In the genomic region with DNA sequence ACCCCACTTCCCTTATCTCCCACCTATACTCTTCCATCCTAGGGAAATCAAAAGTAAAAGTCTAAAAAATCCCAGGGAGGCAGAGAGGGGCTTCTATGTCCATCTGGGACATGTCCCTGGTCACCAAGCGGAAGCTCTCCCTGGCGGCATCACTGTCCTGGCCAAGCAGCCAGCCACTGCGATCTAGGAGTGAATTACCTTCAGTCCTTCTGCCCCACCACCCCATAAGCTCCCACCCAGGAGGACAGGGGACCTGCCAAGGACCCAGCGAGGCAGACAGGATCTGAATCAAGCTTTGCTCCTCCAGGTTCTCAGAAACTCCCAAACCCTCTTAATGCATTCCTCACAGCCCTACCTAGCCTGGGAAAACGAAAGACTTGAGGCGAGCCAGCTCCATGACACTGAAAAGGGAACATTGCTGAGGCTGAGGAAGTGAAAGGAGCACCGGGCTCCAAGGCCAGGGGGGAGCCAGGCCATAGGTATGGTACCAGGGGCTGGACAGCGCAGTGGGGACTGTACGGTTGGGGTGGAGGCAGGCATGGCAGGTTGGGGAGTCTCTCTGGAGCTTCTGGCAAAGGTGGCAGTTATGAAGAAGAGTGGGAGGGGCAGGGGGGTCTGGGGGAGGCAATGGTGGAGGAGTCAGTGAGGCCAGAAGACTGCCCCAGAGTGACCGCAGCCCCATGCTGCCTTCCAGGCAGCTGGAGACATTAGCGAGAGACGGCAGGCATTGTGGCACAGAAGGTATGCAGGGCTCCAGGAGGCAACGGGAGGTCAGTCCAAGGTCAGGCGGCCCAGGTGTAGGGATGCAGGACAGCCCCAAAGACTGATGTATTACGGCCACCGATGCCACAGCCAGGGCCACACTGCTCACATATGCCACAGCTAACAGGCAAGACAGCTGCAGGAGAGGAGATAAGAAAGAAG, we compare ENCODE assay signal across 24 cellular contexts. TPM values are rescaled to one million over a fixed set of nuclear protein-coding genes. Genes with fewer than 3 reads are reported as not detected.
A peak's percentile ranks its signal among the peaks of the same experiment; 100 is the strongest.
DNase-seq lines count a peak whose midpoint lies in the region; ATAC-seq lines count a peak whose summit lies in the region.
"Had no signal": no experiment of that assay in that cellular context is flagged by ENCODE, and none has a peak within 500 bp of the region (broad histone marks: within the 10 kb centered on the region; RNA-seq: fewer than 3 reads in every experiment).

No MANE protein-coding gene starts in this region.

- H3K27me3 ChIP-seq in CD8-positive, alpha-beta memory T cell (ENCODE audit: insufficient read depth, low read length, poor library complexity, severe bottlenecking): no peaks in the 10 kb centered on the region
- H3K27me3 ChIP-seq in stomach smooth muscle (ENCODE audit: control insufficient read depth in 1 of 2, insufficient read depth in 2 of 2, low read length in 2 of 2): no peaks in the 10 kb centered on the region
- H3K27me3 ChIP-seq: right atrium auricular region, uterus had no signal

- peak overlapping the region in 2 of 7 donors; percentile 23 to 37 for H3K4me3 Mint-ChIP-seq in CD8-positive, alpha-beta memory T cell
- no peak overlapping the region for H3K4me3 Mint-ChIP-seq in activated CD4-positive, alpha-beta memory T cell treated with anti-CD3 and anti-CD28 coated beads, Interleukin-2, amount 10 ng/mL, durations not matched to agents 7 days and 5 days
- H3K4me3 Mint-ChIP-seq: activated CD8-positive, alpha-beta memory T cell treated with anti-CD3 and anti-CD28 coated beads, Interleukin-2, amount 10 ng/mL, durations not matched to agents 7 days and 5 days; central memory CD8-positive, alpha-beta T cell; endodermal cell; mesothelial cell of epicardium had no signal

- H3K9me3 Mint-ChIP-seq in CD8-positive, alpha-beta memory T cell: no peaks in the 10 kb centered on the region
- no peaks in the 10 kb centered on the region for H3K9me3 Mint-ChIP-seq in activated CD4-positive, alpha-beta memory T cell treated with anti-CD3 and anti-CD28 coated beads, Interleukin-2, amount 10 ng/mL, durations not matched to agents 7 days and 5 days
- H3K9me3 Mint-ChIP-seq: central memory CD8-positive, alpha-beta T cell; endodermal cell; mesothelial cell of epicardium had no signal

- H3K36me3 ChIP-seq in CD8-positive, alpha-beta memory T cell (ENCODE audit: insufficient read depth, low read length): peaks cover 13% of the 10 kb centered on the region
- H3K36me3 ChIP-seq in stomach smooth muscle (ENCODE audit: control insufficient read depth in 2 of 2, insufficient read depth in 2 of 2, low read length in 2 of 2): peaks cover 15 to 24% of the 10 kb centered on the region in 2 donors
- H3K36me3 ChIP-seq: uterus had no signal

- peaks cover 25% of the 10 kb centered on the region for H3K4me1 ChIP-seq in CD8-positive, alpha-beta memory T cell (ENCODE audit: insufficient read depth, low read length)
- peaks cover 30% of the 10 kb centered on the region for H3K4me1 ChIP-seq in stomach smooth muscle (ENCODE audit: control insufficient read depth, insufficient read depth, low read length)
- H3K4me1 ChIP-seq: uterus had no signal

- H3K9me3 ChIP-seq in CD8-positive, alpha-beta memory T cell (ENCODE audit: low read length): no peaks in the 10 kb centered on the region
- H3K9me3 ChIP-seq in stomach smooth muscle (ENCODE audit: control insufficient read depth in 2 of 2, low read length in 2 of 2): no peaks in the 10 kb centered on the region
- H3K9me3 ChIP-seq: right atrium auricular region, uterus had no signal

- H3K9ac ChIP-seq in stomach smooth muscle (ENCODE audit: low read length in 2 of 2): no peak overlapping the region

- ATAC-seq in GM21576 (IDR thresholded peaks at IDR 0.05; ENCODE audit: unreplicated experiment): no peak
- ATAC-seq: activated CD8-positive, alpha-beta memory T cell treated with anti-CD3 and anti-CD28 coated beads, Interleukin-2, amount 10 ng/mL, durations not matched to agents 7 days and 5 days had no signal

- peaks cover 35 to 57% (median 50%) of the 10 kb centered on the region in 3 donors for H3K4me1 Mint-ChIP-seq in CD8-positive, alpha-beta memory T cell
- peaks cover 45% of the 10 kb centered on the region for H3K4me1 Mint-ChIP-seq in activated CD4-positive, alpha-beta memory T cell treated with anti-CD3 and anti-CD28 coated beads, Interleukin-2, amount 10 ng/mL, durations not matched to agents 7 days and 5 days

- H3K27me3 Mint-ChIP-seq in CD8-positive, alpha-beta memory T cell: peaks cover 0 to 2% of the 10 kb centered on the region in 2 donors
- H3K27me3 Mint-ChIP-seq in activated CD4-positive, alpha-beta memory T cell treated with anti-CD3 and anti-CD28 coated beads, Interleukin-2, amount 10 ng/mL, durations not matched to agents 7 days and 5 days: no peaks in the 10 kb centered on the region
- H3K27me3 Mint-ChIP-seq: activated CD8-positive, alpha-beta memory T cell treated with anti-CD3 and anti-CD28 coated beads, Interleukin-2, amount 10 ng/mL, durations not matched to agents 7 days and 5 days; central memory CD8-positive, alpha-beta T cell had no signal

- DNase-seq in CD8-positive, alpha-beta memory T cell: no peak
- DNase-seq in activated CD4-positive, alpha-beta memory T cell treated with anti-CD3 and anti-CD28 coated beads, Interleukin-2, amount 10 ng/mL, durations not matched to agents 7 days and 5 days: no peak
- DNase-seq in mucosa of gallbladder (ENCODE audit: low spot score) (peak; percentile 9), mesenteric fat pad (ENCODE audit: low spot score) (no peak), OCI-M2 (lab: John Stamatoyannopoulos, UW; ENCODE audit: unreplicated experiment) (no peak)
- DNase-seq: activated CD4-positive, CD25-positive, alpha-beta regulatory T cell; activated CD8-positive, alpha-beta memory T cell treated with anti-CD3 and anti-CD28 coated beads, Interleukin-2, amount 10 ng/mL, durations not matched to agents 7 days and 5 days; activated gamma-delta T cell treated with Interleukin-2 at 50 U/mL for 16 hours; AML-193; endodermal cell; hippocampal formation; MV-4-11; NCI-H2029 treated with DMSO at 0.1 percent for 48 hours; NCI-H524; SIG-M5; stimulated activated CD4-positive, alpha-beta T cell treated with anti-CD3 and anti-CD28 coated beads, Interleukin-15, amount 100 ng/mL, for 24 hours; stimulated activated naive CD4-positive, alpha-beta T cell treated with Interleukin-2 at 50 U/mL for 16 hours; uterus had no signal

- CTCF ChIA-PET in CD8-positive, alpha-beta memory T cell (lab: Charles Lee): interaction anchor here (0.7 to 8.6 kb wide), 16 partner anchors 8 to 292 kb away, joined by 3 to 110 read pairs (median 4); a partner anchor contains a TSS
- CTCF ChIA-PET in activated CD4-positive, alpha-beta memory T cell treated with anti-CD3 and anti-CD28 coated beads, Interleukin-2, amount 10 ng/mL, durations not matched to agents 7 days and 5 days (lab: Charles Lee): interaction anchor here (0.7 to 2.9 kb wide), 13 partner anchors 9 to 122 kb away, joined by 3 to 14 read pairs (median 4); a partner anchor contains a TSS

- POLR2A ChIA-PET in CD8-positive, alpha-beta memory T cell (lab: Charles Lee): interaction anchor here (1.0 to 1.1 kb wide), 2 partner anchors 34 to 39 kb away, joined by 3 read pairs; no protein-coding TSS in a partner anchor
- POLR2A ChIA-PET in activated CD4-positive, alpha-beta memory T cell treated with anti-CD3 and anti-CD28 coated beads, Interleukin-2, amount 10 ng/mL, durations not matched to agents 7 days and 5 days (lab: Charles Lee): interaction anchor here (0.8 to 12.0 kb wide), 4 partner anchors 35 to 106 kb away, joined by 3 to 160 read pairs (median 34); a partner anchor contains a TSS

- H3K4me3 ChIP-seq in CD8-positive, alpha-beta memory T cell (ENCODE audit: low read length): no peak overlapping the region
- no peak overlapping the region for H3K4me3 ChIP-seq in stomach smooth muscle (ENCODE audit: low read length in 2 of 2)
- H3K4me3 ChIP-seq: right atrium auricular region, uterus had no signal

- H3K27ac ChIP-seq in CD8-positive, alpha-beta memory T cell (ENCODE audit: low read depth, low read length): no peak overlapping the region
- H3K27ac ChIP-seq in stomach smooth muscle (ENCODE audit: low read length): peak overlapping the region; percentile 69
- H3K27ac ChIP-seq: HL-60 had no signal

- peak overlapping the region in 5 of 8 donors; percentile 14 to 55 (median 29) for H3K27ac Mint-ChIP-seq in CD8-positive, alpha-beta memory T cell
- peak overlapping the region; percentile 45 for H3K27ac Mint-ChIP-seq in activated CD4-positive, alpha-beta memory T cell treated with anti-CD3 and anti-CD28 coated beads, Interleukin-2, amount 10 ng/mL, durations not matched to agents 7 days and 5 days
- H3K27ac Mint-ChIP-seq: activated CD8-positive, alpha-beta memory T cell treated with anti-CD3 and anti-CD28 coated beads, Interleukin-2, amount 10 ng/mL, durations not matched to agents 7 days and 5 days had no signal

- peaks cover 0 to 54% (median 7%) of the 10 kb centered on the region in 3 donors for H3K36me3 Mint-ChIP-seq in CD8-positive, alpha-beta memory T cell
- peaks cover 40% of the 10 kb centered on the region for H3K36me3 Mint-ChIP-seq in activated CD4-positive, alpha-beta memory T cell treated with anti-CD3 and anti-CD28 coated beads, Interleukin-2, amount 10 ng/mL, durations not matched to agents 7 days and 5 days (ENCODE audit: low read depth)

RNA-seq across cellular contexts. Expression of a gene that starts 2.7 kb away (rescaled TPM):
- 1 to 10 TPM; 2.3 to 2.6 TPM for total RNA-seq in CD8-positive, alpha-beta memory T cell
- not detected for polyA plus RNA-seq in CD8-positive, alpha-beta memory T cell
- 1 to 10 TPM; 2.3 TPM for total RNA-seq in activated CD4-positive, alpha-beta memory T cell treated with anti-CD3 and anti-CD28 coated beads, Interleukin-2, amount 10 ng/mL, durations not matched to agents 7 days and 5 days
- 4.7 TPM for total RNA-seq in mucosa of gallbladder
- 0.93 TPM for total RNA-seq in mesenteric fat pad

RNA-seq across cellular contexts. Expression of a gene that starts 4.2 kb away (rescaled TPM):
- 10 to 100 TPM; 66.2 to 67.0 TPM for total RNA-seq in CD8-positive, alpha-beta memory T cell
- polyA plus RNA-seq in CD8-positive, alpha-beta memory T cell: 74.3 TPM
- 10 to 100 TPM; 68.7 to 72.9 TPM for total RNA-seq in activated CD4-positive, alpha-beta memory T cell treated with anti-CD3 and anti-CD28 coated beads, Interleukin-2, amount 10 ng/mL, durations not matched to agents 7 days and 5 days
- total RNA-seq in mucosa of gallbladder (81.2 TPM), mesenteric fat pad (82.8 TPM)

RNA-seq across cellular contexts. Expression of a gene that starts 5.6 kb away (rescaled TPM):
- total RNA-seq in CD8-positive, alpha-beta memory T cell: 10 to 100 TPM; 67.6 to 76.1 TPM
- 65.9 TPM for polyA plus RNA-seq in CD8-positive, alpha-beta memory T cell
- 100 to 1,000 TPM; 107 to 113 TPM for total RNA-seq in activated CD4-positive, alpha-beta memory T cell treated with anti-CD3 and anti-CD28 coated beads, Interleukin-2, amount 10 ng/mL, durations not matched to agents 7 days and 5 days
- total RNA-seq in mucosa of gallbladder (116 TPM), mesenteric fat pad (68.1 TPM)

RNA-seq across cellular contexts. Expression of a gene that starts 11.9 kb away (rescaled TPM):
- 10 to 100 TPM; 22.4 to 24.5 TPM for total RNA-seq in CD8-positive, alpha-beta memory T cell
- 26.3 TPM for polyA plus RNA-seq in CD8-positive, alpha-beta memory T cell
- total RNA-seq in activated CD4-positive, alpha-beta memory T cell treated with anti-CD3 and anti-CD28 coated beads, Interleukin-2, amount 10 ng/mL, durations not matched to agents 7 days and 5 days: 10 to 100 TPM; 12.0 to 12.2 TPM
- total RNA-seq in mucosa of gallbladder (8.7 TPM), mesenteric fat pad (13.8 TPM)

RNA-seq across cellular contexts. Expression of a gene that starts 34.1 kb away (rescaled TPM):
- 10 to 100 TPM; 32.4 to 36.8 TPM for total RNA-seq in CD8-positive, alpha-beta memory T cell
- polyA plus RNA-seq in CD8-positive, alpha-beta memory T cell: 86.0 TPM
- 10 to 100 TPM; 51.4 to 56.7 TPM for total RNA-seq in activated CD4-positive, alpha-beta memory T cell treated with anti-CD3 and anti-CD28 coated beads, Interleukin-2, amount 10 ng/mL, durations not matched to agents 7 days and 5 days
- 52.6 TPM for total RNA-seq in mucosa of gallbladder
- 31.3 TPM for total RNA-seq in mesenteric fat pad
